ENCODE assay signal across 22 cellular contexts in genomic region chr16:28207425-28207824, GRCh38. TPM values are rescaled to one million over a fixed set of nuclear protein-coding genes. Genes with fewer than 3 reads are reported as not detected.
A peak's percentile ranks its signal among the peaks of the same experiment; 100 is the strongest.
DNase-seq lines count a peak whose midpoint lies in the region; ATAC-seq, FAIRE-seq and TF ChIP-seq lines count a peak whose summit lies in the region.
"Had no signal": no experiment of that assay in that cellular context is flagged by ENCODE, and none has a peak within 500 bp of the region (broad histone marks: within the 10 kb centered on the region; RNA-seq: fewer than 3 reads in every experiment).

No MANE protein-coding gene starts in this region.

- H3K4me1 Mint-ChIP-seq in activated T-cell treated with anti-CD3 and anti-CD28 coated beads, Interleukin-2, amount 50 U/mL, for 4 hours (ENCODE audit: low read depth) = peaks cover 42% of the 10 kb centered on the region
- peaks cover 45% of the 10 kb centered on the region for H3K4me1 Mint-ChIP-seq in HFFc6 (ENCODE audit: low read depth)
- peaks cover 28% of the 10 kb centered on the region for H3K4me1 Mint-ChIP-seq in activated naive CD8-positive, alpha-beta T cell treated with anti-CD3 and anti-CD28 coated beads for 36 hours
- peaks cover 27% of the 10 kb centered on the region for H3K4me1 Mint-ChIP-seq in neural crest cell

- no peaks in the 10 kb centered on the region for H3K27me3 Mint-ChIP-seq in activated T-cell treated with anti-CD3 and anti-CD28 coated beads, Interleukin-2, amount 50 U/mL, for 4 hours (ENCODE audit: low read depth)
- H3K27me3 Mint-ChIP-seq in HFFc6 (ENCODE audit: insufficient read depth) (no peaks in the 10 kb centered on the region; the same call in 1 of the 2 replicates), neural crest cell (ENCODE audit: low read depth) (no peaks in the 10 kb centered on the region)
- no peaks in the 10 kb centered on the region for H3K27me3 Mint-ChIP-seq in activated naive CD8-positive, alpha-beta T cell treated with anti-CD3 and anti-CD28 coated beads for 36 hours

- ATAC-seq in activated T-cell treated with anti-CD3 and anti-CD28 coated beads, Interleukin-2, amount 50 U/mL, for 4 hours = no peak
- no peak for ATAC-seq in GM21576 (IDR thresholded peaks at IDR 0.05; ENCODE audit: unreplicated experiment)

- H3K36me3 Mint-ChIP-seq in activated T-cell treated with anti-CD3 and anti-CD28 coated beads, Interleukin-2, amount 50 U/mL, for 4 hours (ENCODE audit: insufficient read depth) = peaks cover 21% of the 10 kb centered on the region
- peaks cover 38% of the 10 kb centered on the region for H3K36me3 Mint-ChIP-seq in HFFc6 (ENCODE audit: low read depth)
- H3K36me3 Mint-ChIP-seq in activated naive CD8-positive, alpha-beta T cell treated with anti-CD3 and anti-CD28 coated beads for 36 hours = peaks cover 41% of the 10 kb centered on the region
- H3K36me3 Mint-ChIP-seq in neural crest cell (ENCODE audit: low read depth) = peaks cover 5% of the 10 kb centered on the region

- no peak for TF ChIP-seq CTCF in HFFc6 (IDR thresholded peaks at IDR 0.05)
- no peak for TF ChIP-seq CTCF in neural crest cell (conservative IDR thresholded peaks at IDR 0.05)

- H3K27ac Mint-ChIP-seq in HFFc6 (no peak overlapping the region), neural crest cell (ENCODE audit: unreplicated experiment) (no peak overlapping the region)
- H3K27ac Mint-ChIP-seq in activated naive CD8-positive, alpha-beta T cell treated with anti-CD3 and anti-CD28 coated beads for 36 hours = peak overlapping the region; percentile 59
- H3K27ac Mint-ChIP-seq: endodermal cell had no signal

- no peak for FAIRE-seq in H54 (lab: Jason Lieb, UNC)
- FAIRE-seq: G401.6, small intestine had no signal

- no peak for DNase-seq in activated T-cell treated with anti-CD3 and anti-CD28 coated beads, Interleukin-2, amount 50 U/mL, for 4 hours
- no peak for DNase-seq in activated T-cell treated with anti-CD3 and anti-CD28 coated beads for 4 hours
- DNase-seq in HFFc6 = no peak
- DNase-seq in activated naive CD8-positive, alpha-beta T cell treated with anti-CD3 and anti-CD28 coated beads for 36 hours = no peak
- DNase-seq in neural crest cell (ENCODE audit: low read depth, low spot score) = no peak
- DNase-seq in H54 (ENCODE audit: insufficient read length, low spot score) = no peak
- no peak for DNase-seq in DMS153 treated with DMSO at 0.1 percent for 48 hours (lab: John Stamatoyannopoulos, UW; ENCODE audit: unreplicated experiment)
- DNase-seq: activated CD4-positive, CD25-positive, alpha-beta regulatory T cell treated with anti-CD3 and anti-CD28 coated beads, Interleukin-2, amount 50 U/mL, for 72 hours; aorta; cerebellar nuclear complex; endodermal cell; hypothalamus; mammary epithelial cell; NCI-H1417; NCI-H2171 treated with DMSO at 0.1 percent for 48 hours; PC-9; SJCRH30; small intestine; stimulated activated CD4-positive, alpha-beta T cell treated with anti-CD3 and anti-CD28 coated beads, Interleukin-4, amount 100 ng/mL, for 1 hour had no signal

- peaks cover 3% of the 10 kb centered on the region for H3K9me3 Mint-ChIP-seq in activated T-cell treated with anti-CD3 and anti-CD28 coated beads, Interleukin-2, amount 50 U/mL, for 4 hours
- H3K9me3 Mint-ChIP-seq in HFFc6 = no peaks in the 10 kb centered on the region
- H3K9me3 Mint-ChIP-seq in activated naive CD8-positive, alpha-beta T cell treated with anti-CD3 and anti-CD28 coated beads for 36 hours = peaks cover 1% of the 10 kb centered on the region
- H3K9me3 Mint-ChIP-seq in neural crest cell = peaks cover 2% of the 10 kb centered on the region
- H3K9me3 Mint-ChIP-seq: endodermal cell, nephron had no signal

- TF ChIP-seq POLR2A in H54 (IDR thresholded peaks at IDR 0.05; ENCODE audit: low read depth, low read length) = no peak

- H3K4me3 Mint-ChIP-seq in activated T-cell treated with anti-CD3 and anti-CD28 coated beads, Interleukin-2, amount 50 U/mL, for 4 hours = peak overlapping the region; percentile 67
- peak overlapping the region; percentile 38; the same call in 1 of the 2 replicates for H3K4me3 Mint-ChIP-seq in HFFc6
- peak overlapping the region; percentile 45 for H3K4me3 Mint-ChIP-seq in activated naive CD8-positive, alpha-beta T cell treated with anti-CD3 and anti-CD28 coated beads for 36 hours
- peak overlapping the region; percentile 7 for H3K4me3 Mint-ChIP-seq in neural crest cell
- H3K4me3 Mint-ChIP-seq: endodermal cell had no signal

RNA-seq across cellular contexts. Expression of gene XPO6, which starts 4.3 kb away (rescaled TPM):
- total RNA-seq in activated T-cell treated with anti-CD3 and anti-CD28 coated beads, Interleukin-2, amount 50 U/mL, for 4 hours = 100 to 1,000 TPM; 291 to 305 (median 303) TPM
- 100 to 1,000 TPM; 161 to 200 (median 173) TPM for total RNA-seq in HFFc6 (2021; fragmentation: NEBNext Ultra II Directional; extraction: Animal tissue kit (Norgen Biotek cat#: 25700))
- total RNA-seq in activated naive CD8-positive, alpha-beta T cell treated with anti-CD3 and anti-CD28 coated beads for 36 hours = 100 to 1,000 TPM; 234 to 241 TPM
- 146 and 148 TPM in 2 replicates for total RNA-seq in neural crest cell

Comparison
In these comparisons a context has a peak if more than half of its experiments do, and no peak if none do; other contexts are left out.
1. H3K4me3 Mint-ChIP-seq: peak in every context shown above with its lines; median percentile 67 in activated T-cell treated with anti-CD3 and anti-CD28 coated beads, Interleukin-2, amount 50 U/mL, for 4 hours; 45 in activated naive CD8-positive, alpha-beta T cell treated with anti-CD3 and anti-CD28 coated beads for 36 hours; 38 in HFFc6; 7 in neural crest cell.